ENCODE assay signal across 6 cellular contexts in the genomic region with DNA sequence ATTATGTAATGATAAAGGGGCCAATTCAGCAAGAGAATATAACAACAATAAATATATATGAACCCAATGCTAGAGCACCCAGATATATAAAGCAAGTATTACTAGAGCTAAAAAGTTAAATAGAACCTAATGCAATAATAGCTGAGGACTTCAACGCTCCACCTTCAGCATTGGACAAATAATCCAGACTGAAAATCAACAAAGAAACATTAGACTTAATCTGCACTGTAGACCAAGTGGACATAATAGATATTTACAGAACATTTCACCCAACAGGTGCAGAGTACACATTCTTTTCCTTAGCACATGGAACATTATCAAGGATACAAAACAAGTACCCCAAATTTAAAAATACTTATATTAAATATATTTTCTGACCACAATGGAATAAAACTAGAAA.
"Had no signal": no experiment of that assay in that cellular context is flagged by ENCODE, and none has a peak within 500 bp of the region (broad histone marks: within the 10 kb centered on the region; RNA-seq: fewer than 3 reads in every experiment).

No MANE protein-coding gene starts in this region.

- DNase-seq: H7, HFFc6, KBM-7 had no signal

- FAIRE-seq: HepG2 had no signal

- ATAC-seq: GM23338, HCT116, HepG2 had no signal
